ENCODE assay signal across 8 cellular contexts in the genomic region with DNA sequence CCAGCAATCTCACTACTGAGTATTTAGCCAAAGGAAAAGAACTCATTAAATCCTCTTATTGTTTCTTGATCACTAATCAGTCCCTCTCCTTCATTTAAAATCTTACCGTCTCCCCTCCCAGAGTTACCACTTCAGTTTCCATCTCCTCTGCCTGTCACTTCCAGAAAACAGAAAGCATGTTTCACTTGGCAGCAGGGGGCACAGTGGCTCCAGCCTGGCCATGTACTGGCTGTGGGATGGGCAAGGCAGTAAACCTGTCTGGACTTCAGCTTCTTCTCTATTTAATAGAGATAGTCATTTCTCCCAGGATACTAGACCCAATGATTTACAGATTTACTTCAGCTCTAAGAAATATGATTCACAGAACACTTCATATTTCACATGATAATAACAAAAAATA.
A peak's percentile ranks its signal among the peaks of the same experiment; 100 is the strongest.
DNase-seq lines count a peak whose midpoint lies in the region; ATAC-seq and TF ChIP-seq lines count a peak whose summit lies in the region.

No MANE protein-coding gene starts in this region.

- H2BK5ac ChIP-seq in IMR-90 (ENCODE audit: low read depth, low read length, poor library complexity, severe bottlenecking): no peak overlapping the region

- H3K4ac ChIP-seq in IMR-90 (ENCODE audit: low read depth, low read length): no peak overlapping the region

- no peaks in the 10 kb centered on the region for H3K9me3 ChIP-seq in IMR-90 (ENCODE audit: control insufficient read depth, insufficient read depth, low read length)
- H3K9me3 ChIP-seq in cardiac muscle cell (ENCODE audit: low read depth): no peaks in the 10 kb centered on the region
- no peaks in the 10 kb centered on the region for H3K9me3 ChIP-seq in smooth muscle cell (replicated peaks; ENCODE audit: low read depth)

- H3K56ac ChIP-seq in IMR-90 (ENCODE audit: extremely low read depth, insufficient read depth, low read length): no peak overlapping the region

- no peak overlapping the region for H3K27ac ChIP-seq in IMR-90 (ENCODE audit: insufficient read depth, low read length)
- no peak overlapping the region for H3K27ac ChIP-seq in cardiac muscle cell
- no peak overlapping the region for H3K27ac ChIP-seq in smooth muscle cell (ENCODE audit: low read depth)

- H3K36me3 ChIP-seq in IMR-90 (ENCODE audit: control insufficient read depth, insufficient read depth, low read length) (no peaks in the 10 kb centered on the region), cardiac muscle cell (no peaks in the 10 kb centered on the region), smooth muscle cell (ENCODE audit: low read depth) (no peaks in the 10 kb centered on the region)

- dilution Hi-C loops in IMR-90 (cut with HindIII; ENCODE audit: low sequenced_read_pairs, unreplicated experiment): no loop called here

- no peak overlapping the region for H2BK120ac ChIP-seq in IMR-90 (ENCODE audit: low read depth, low read length)

- H3K14ac ChIP-seq in IMR-90 (replicated peaks; ENCODE audit: low read depth, low read length): no peak overlapping the region

- no peak overlapping the region for H2AK9ac ChIP-seq in IMR-90 (replicated peaks; ENCODE audit: low read depth, low read length, poor library complexity)

- WGBS in IMR-90 (ENCODE audit: extremely low coverage in 2 of 2, insufficient read length in 1 of 2), 2 experiments: no CpG with 5 or more reads among the region's 1 CpG
- 69% methylated on average over 1 of the region's 1 CpG for WGBS in smooth muscle cell (ENCODE audit: low lambda C conversion rate)

- H3K79me1 ChIP-seq in IMR-90 (ENCODE audit: low read depth in 1 of 2, low read length in 2 of 2): no peaks in the 10 kb centered on the region

- no peak overlapping the region for H3K9ac ChIP-seq in IMR-90 (ENCODE audit: low read depth, low read length)
- H3K9ac ChIP-seq in smooth muscle cell (ENCODE audit: low read depth): no peak overlapping the region

- peak; percentile 19 to 64 for DNase-seq in NCI-H524 (lab: John Stamatoyannopoulos, UW)
- no peak for DNase-seq in NCI-H524 treated with DMSO at 0.1 percent for 48 hours (lab: John Stamatoyannopoulos, UW)
- peak; percentile 36 for DNase-seq in IMR-90
- DNase-seq in activated CD4-positive, alpha-beta T cell treated with anti-CD3 and anti-CD28 coated beads, Interleukin-2, amount 50 U/mL, for 1 hour: peak; percentile 8
- peak; percentile 28 to 52 for DNase-seq in cardiac muscle cell (ENCODE audit: low read depth in 1 of 2, low spot score in 1 of 2)
- DNase-seq in smooth muscle cell (lab: John Stamatoyannopoulos, UW; ENCODE audit: unreplicated experiment): no peak
- no peak for DNase-seq in stimulated activated CD8-positive, alpha-beta memory T cell treated with anti-CD3 and anti-CD28 coated beads, Interleukin-4, amount 100 ng/mL, for 48 hours

- POLR2A ChIA-PET in IMR-90 (lab: Charles Lee; ENCODE audit: unreplicated experiment): no interaction called here

- H3K4me3 ChIP-seq in IMR-90 (ENCODE audit: insufficient read depth, low read depth, low read length) (no peak overlapping the region), cardiac muscle cell (no peak overlapping the region), smooth muscle cell (no peak overlapping the region)

- no peaks in the 10 kb centered on the region for H3F3A ChIP-seq in smooth muscle cell (ENCODE audit: low read depth)

- no peak overlapping the region for H3K4me2 ChIP-seq in IMR-90 (ENCODE audit: low read depth, low read length)
- H3K4me2 ChIP-seq in smooth muscle cell: no peak overlapping the region

- no peak overlapping the region for H2BK15ac ChIP-seq in IMR-90 (ENCODE audit: low read depth, low read length)

- peak; percentile 60 for TF ChIP-seq RAD21 in IMR-90 (IDR thresholded peaks at IDR 0.05; ENCODE audit: low read length)

- H2AK5ac ChIP-seq in IMR-90 (ENCODE audit: low read depth, low read length): no peak overlapping the region

- H3K4me1 ChIP-seq in IMR-90 (ENCODE audit: control insufficient read depth, insufficient read depth, low read length) (peaks cover 2% of the 10 kb centered on the region), cardiac muscle cell (ENCODE audit: low read depth) (no peaks in the 10 kb centered on the region), smooth muscle cell (ENCODE audit: low read depth) (no peaks in the 10 kb centered on the region)

- H4K91ac ChIP-seq in IMR-90 (ENCODE audit: insufficient read depth, low read depth, low read length): no peak overlapping the region

- no peak overlapping the region for H4K5ac ChIP-seq in IMR-90 (ENCODE audit: low read depth, low read length)

- in situ Hi-C loops in IMR-90 (cut with MboI; ENCODE audit: low sequenced_read_pairs): loop anchor here (5.0 kb wide), 1 partner anchor 216 kb away; no protein-coding TSS in a partner anchor

- H4K8ac ChIP-seq in IMR-90 (ENCODE audit: low read depth in 2 of 2, low read length in 2 of 2): no peak overlapping the region

- H2AFZ ChIP-seq in IMR-90 (replicated peaks; ENCODE audit: low read length, poor library complexity) (no peak overlapping the region), smooth muscle cell (ENCODE audit: low read depth) (no peak overlapping the region)

- no peak overlapping the region for H3K18ac ChIP-seq in IMR-90 (ENCODE audit: low read depth, low read length)

- intact Hi-C loops in IMR-90 (cut with micrococcal nuclease): loop anchor here (1.0 kb wide), 1 partner anchor 214 kb away; no protein-coding TSS in a partner anchor

- peak; percentile 51 for TF ChIP-seq CTCF in IMR-90 (conservative IDR thresholded peaks at IDR 0.05; ENCODE audit: low read depth, low read length)
- TF ChIP-seq CTCF in cardiac muscle cell (IDR thresholded peaks at IDR 0.05; ENCODE audit: low read depth, low read length): peak; percentile 43
- TF ChIP-seq CTCF in smooth muscle cell (IDR thresholded peaks at IDR 0.05; ENCODE audit: borderline replicate concordance, insufficient read depth, poor library complexity, severe bottlenecking): peak; percentile 10

- no peaks in the 10 kb centered on the region for H3K79me2 ChIP-seq in smooth muscle cell (ENCODE audit: low read depth)

- H3K27me3 ChIP-seq in IMR-90 (ENCODE audit: control insufficient read depth, insufficient read depth, low read length) (no peaks in the 10 kb centered on the region), cardiac muscle cell (no peaks in the 10 kb centered on the region), smooth muscle cell (ENCODE audit: low read depth) (no peaks in the 10 kb centered on the region)

- TF ChIP-seq POLR2A in IMR-90 (IDR thresholded peaks at IDR 0.05; ENCODE audit: low read depth, low read length): no peak

- H4K20me1 ChIP-seq in IMR-90 (ENCODE audit: insufficient read depth, low read length) (no peaks in the 10 kb centered on the region), smooth muscle cell (ENCODE audit: low read depth) (no peaks in the 10 kb centered on the region)

- no TSS peak for BruUV-seq in IMR-90 (replicated peaks; lab: Mats Ljungman, UMichigan)

- CTCF ChIA-PET in IMR-90 (lab: Yijun Ruan, JAX): interaction anchor here (0.6 to 0.8 kb wide), 2 partner anchors 54 to 214 kb away, joined by 3 to 5 read pairs; no protein-coding TSS in a partner anchor

- no peak overlapping the region for H2BK20ac ChIP-seq in IMR-90 (ENCODE audit: low read depth, low read length)

- no peaks in the 10 kb centered on the region for H3K9me1 ChIP-seq in IMR-90 (ENCODE audit: insufficient read depth, low read length)

- peak; percentile 76 for ATAC-seq in IMR-90 (ENCODE audit: low read depth)
- ATAC-seq in HG03520 (IDR thresholded peaks at IDR 0.05; ENCODE audit: unreplicated experiment): no peak

- H3K23ac ChIP-seq in IMR-90 (ENCODE audit: low read depth, low read length): no peak overlapping the region

TF ChIP-seq in IMR-90, 13 proteins besides CTCF, POLR2A, EP300 and RAD21:
- TF ChIP-seq FOS (IDR thresholded peaks at IDR 0.05; ENCODE audit: low read depth, low read length) (no peak), RFX5 (IDR thresholded peaks at IDR 0.05; ENCODE audit: low read depth, low read length) (no peak), RCOR1 (IDR thresholded peaks at IDR 0.05; ENCODE audit: insufficient replicate concordance, low read length) (no peak), SMC3 (IDR thresholded peaks at IDR 0.05; ENCODE audit: low read depth, low read length) (peak; percentile 56), MAZ (IDR thresholded peaks at IDR 0.05; ENCODE audit: borderline replicate concordance, low read depth, low read length) (no peak)

Comparison
In these comparisons a context has a peak if more than half of its experiments do, and no peak if none do; other contexts are left out.
1. DNase-seq: peak in NCI-H524 (2 of 2), IMR-90 (single experiment), activated CD4-positive, alpha-beta T cell treated with anti-CD3 and anti-CD28 coated beads, Interleukin-2, amount 50 U/mL, for 1 hour (single experiment) and cardiac muscle cell (2 of 2); none in NCI-H524 treated with DMSO at 0.1 percent for 48 hours (single experiment), smooth muscle cell (single experiment) and stimulated activated CD8-positive, alpha-beta memory T cell treated with anti-CD3 and anti-CD28 coated beads, Interleukin-4, amount 100 ng/mL, for 48 hours (single experiment).
2. Peak in every context shown above with its lines, with median percentiles within 50 percentile points of each other: CTCF ChIP-seq.